8 cellular contexts compared by ENCODE assay signal in genomic region chr2:187580462-187581124, GRCh38. TPM values are rescaled to one million over a fixed set of nuclear protein-coding genes. Genes with fewer than 3 reads are reported as not detected.
DNase-seq lines count a peak whose midpoint lies in the region; FAIRE-seq and TF ChIP-seq lines count a peak whose summit lies in the region.

No MANE protein-coding gene starts in this region.

- H3K9me3 Mint-ChIP-seq in HFFc6, result no peaks in the 10 kb centered on the region

- TF ChIP-seq CTCF in HFFc6 (IDR thresholded peaks at IDR 0.05), result peak; percentile 71

- H3K27me3 Mint-ChIP-seq in HFFc6 (ENCODE audit: insufficient read depth), result no peaks in the 10 kb centered on the region

- H3K4me3 Mint-ChIP-seq in HFFc6, result peak overlapping the region; percentile 71

- H3K27ac Mint-ChIP-seq in HFFc6, result peak overlapping the region; percentile 59

- FAIRE-seq in colon (lab: Jason Lieb, UNC), result peak; percentile 76

- DNase-seq in D341Med (ENCODE audit: low spot score), result peak; percentile 21
- DNase-seq in HFFc6, result peak; percentile 77
- DNase-seq in NCI-H524 (lab: John Stamatoyannopoulos, UW), result peak; percentile 40 to 67
- peak; percentile 32 for DNase-seq in midbrain (lab: John Stamatoyannopoulos, UW)
- DNase-seq in activated CD4-positive, alpha-beta T cell treated with anti-CD3 and anti-CD28 coated beads, Interleukin-2, amount 50 U/mL, for 4 hours, result no peak
- DNase-seq in activated naive CD4-positive, alpha-beta T cell treated with anti-CD3 and anti-CD28 coated beads, Interleukin-2, amount 50 U/mL, for 16 hours, result no peak
- no peak for DNase-seq in stimulated activated CD8-positive, alpha-beta memory T cell treated with anti-CD3 and anti-CD28 coated beads, Interleukin-4, amount 100 ng/mL, for 48 hours

- no peaks in the 10 kb centered on the region for H3K36me3 Mint-ChIP-seq in HFFc6 (ENCODE audit: low read depth)

- peaks cover 28% of the 10 kb centered on the region for H3K4me1 Mint-ChIP-seq in HFFc6 (ENCODE audit: low read depth)

RNA-seq across cellular contexts. Expression of gene TFPI, which starts 26.4 kb away (rescaled TPM):
- total RNA-seq in HFFc6 (2021; fragmentation: NEBNext Ultra II Directional; extraction: Animal tissue kit (Norgen Biotek cat#: 25700)), result 10 to 100 TPM; 25.4 to 42.4 (median 34.7) TPM

Comparison
In these comparisons a context has a peak if more than half of its experiments do, and no peak if none do; other contexts are left out.
1. DNase-seq: peak in D341Med (single experiment), HFFc6 (single experiment), NCI-H524 (2 of 2) and midbrain (single experiment); none in activated CD4-positive, alpha-beta T cell treated with anti-CD3 and anti-CD28 coated beads, Interleukin-2, amount 50 U/mL, for 4 hours (0 of 2), activated naive CD4-positive, alpha-beta T cell treated with anti-CD3 and anti-CD28 coated beads, Interleukin-2, amount 50 U/mL, for 16 hours (single experiment) and stimulated activated CD8-positive, alpha-beta memory T cell treated with anti-CD3 and anti-CD28 coated beads, Interleukin-4, amount 100 ng/mL, for 48 hours (single experiment).